In the genomic region with DNA sequence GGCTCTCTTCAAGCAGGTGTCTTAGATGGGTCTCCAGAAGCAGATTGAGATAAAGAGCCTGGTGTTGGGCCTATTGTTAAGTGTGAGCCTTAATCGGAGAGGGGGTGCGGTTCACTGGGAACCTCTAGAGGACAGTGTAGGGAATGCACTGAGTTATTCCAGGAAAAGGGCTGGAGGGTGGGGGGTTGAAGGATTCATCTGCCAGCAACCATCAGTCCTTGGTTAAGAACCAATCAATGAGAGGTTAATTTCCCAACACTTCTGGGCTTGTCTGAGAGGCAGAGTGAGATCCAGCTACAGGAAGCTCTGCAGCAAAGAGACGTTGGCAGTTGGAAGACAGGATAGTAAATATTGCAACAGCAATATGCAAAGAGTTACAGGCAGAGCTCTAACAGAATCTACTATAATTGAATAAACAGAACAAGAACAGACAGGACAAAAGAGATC, we compare ENCODE assay signal across 8 cellular contexts. TPM values are rescaled to one million over a fixed set of nuclear protein-coding genes. Genes with fewer than 3 reads are reported as not detected.
A peak's percentile ranks its signal among the peaks of the same experiment; 100 is the strongest.
DNase-seq lines count a peak whose midpoint lies in the region; ATAC-seq and TF ChIP-seq lines count a peak whose summit lies in the region.

No MANE protein-coding gene starts in this region.

- DNase-seq in DND-41 (peak; percentile 31), KG1 (lab: John Stamatoyannopoulos, UW) (peak; percentile 26), T-helper 1 cell (peak in 3 of 5 donors; percentile 9 to 42 (median 13)), mammary epithelial cell (peak; percentile 75), left lung (no peak), tibial artery (peak in 1 of 2 donors; percentile 24), NCI-H1436 treated with DMSO at 0.1 percent for 48 hours (lab: John Stamatoyannopoulos, UW) (no peak)

- dilution Hi-C loops in mammary epithelial cell (cut with HindIII; ENCODE audit: low sequenced_read_pairs), result no loop called here

- TF ChIP-seq CTCF in DND-41 (IDR thresholded peaks at IDR 0.05; ENCODE audit: borderline replicate concordance, extremely low read depth, low read length, poor library complexity, severe bottlenecking) (peak; percentile 68), mammary epithelial cell (conservative IDR thresholded peaks at IDR 0.05 in 1 of 2, IDR thresholded peaks at IDR 0.05 in 1 of 2; ENCODE audit: extremely low read depth in 1 of 2, insufficient read depth in 1 of 2, low read depth in 1 of 2, low read length in 2 of 2) (peak; percentile 80 to 87), left lung (IDR thresholded peaks at IDR 0.05) (peak; percentile 68 to 70), tibial artery (IDR thresholded peaks at IDR 0.05) (peak; percentile 50 to 54)

- H3K4me3 ChIP-seq in DND-41 (ENCODE audit: low read depth in 1 of 2, low read length in 2 of 2) (no peak overlapping the region), mammary epithelial cell (replicated peaks in 1 of 3; ENCODE audit: insufficient read depth in 1 of 3, low read depth in 2 of 3, low read length in 3 of 3) (no peak overlapping the region), left lung (no peak overlapping the region), tibial artery (no peak overlapping the region)

- H3K9me3 ChIP-seq in DND-41 (ENCODE audit: insufficient read depth, low read length, severe bottlenecking), result no peaks in the 10 kb centered on the region
- H3K9me3 ChIP-seq in mammary epithelial cell (replicated peaks; ENCODE audit: insufficient read depth, low read length), result no peaks in the 10 kb centered on the region
- H3K9me3 ChIP-seq in left lung, result no peaks in the 10 kb centered on the region
- H3K9me3 ChIP-seq in tibial artery, result no peaks in the 10 kb centered on the region

- H3K79me2 ChIP-seq in DND-41 (ENCODE audit: insufficient read depth, low read length) (no peaks in the 10 kb centered on the region), mammary epithelial cell (ENCODE audit: insufficient read depth, low read length) (no peaks in the 10 kb centered on the region)

- BruUV-seq in mammary epithelial cell (replicated peaks; lab: Mats Ljungman, UMichigan), result no TSS peak

- H3K4me1 ChIP-seq in DND-41 (ENCODE audit: insufficient read depth, low read length), result no peaks in the 10 kb centered on the region
- peaks cover 12% of the 10 kb centered on the region for H3K4me1 ChIP-seq in mammary epithelial cell (ENCODE audit: insufficient read depth, low read length)
- peaks cover 0 to 11% of the 10 kb centered on the region in 2 donors for H3K4me1 ChIP-seq in left lung
- H3K4me1 ChIP-seq in tibial artery, result no peaks in the 10 kb centered on the region

- no peak overlapping the region for H3K4me2 ChIP-seq in DND-41 (ENCODE audit: insufficient read depth, low read length)
- H3K4me2 ChIP-seq in mammary epithelial cell (ENCODE audit: insufficient read depth, low read depth, low read length), result peak overlapping the region; percentile 40

- no peaks in the 10 kb centered on the region for H3K27me3 ChIP-seq in DND-41 (ENCODE audit: insufficient read depth, low read length, poor library complexity)
- no peaks in the 10 kb centered on the region for H3K27me3 ChIP-seq in mammary epithelial cell (ENCODE audit: insufficient read depth, low read length)
- peaks cover 0 to 32% of the 10 kb centered on the region in 2 donors for H3K27me3 ChIP-seq in left lung
- H3K27me3 ChIP-seq in tibial artery, result peaks cover 0 to 38% of the 10 kb centered on the region in 2 donors

- ATAC-seq in DND-41 (ENCODE audit: insufficient read depth, low read depth) (peak; percentile 71; the same call in 2 of the 3 replicates), left lung (peak; percentile 99), HG02938 (IDR thresholded peaks at IDR 0.05; ENCODE audit: unreplicated experiment) (no peak)

- H2AFZ ChIP-seq in DND-41 (ENCODE audit: low read depth, low read length) (no peak overlapping the region), mammary epithelial cell (ENCODE audit: low read depth, low read length) (peak overlapping the region; percentile 61)

- H3K9ac ChIP-seq in DND-41 (ENCODE audit: low read depth, low read length), result no peak overlapping the region
- H3K9ac ChIP-seq in mammary epithelial cell (ENCODE audit: insufficient read depth, low read length), result no peak overlapping the region

- H3K27ac ChIP-seq in DND-41 (ENCODE audit: low read length) (no peak overlapping the region), mammary epithelial cell (ENCODE audit: insufficient read depth, low read depth, low read length) (no peak overlapping the region), left lung (peak overlapping the region in 1 of 2 donors; percentile 1), tibial artery (no peak overlapping the region)

- CTCF ChIA-PET in mammary epithelial cell (lab: Charles Lee; ENCODE audit: low non-redundant PET), result interaction anchor here (0.7 kb wide), 1 partner anchor 1351 kb away, joined by 7 read pairs; the partner anchor contains the start of gene DNAJB1

- no peaks in the 10 kb centered on the region for H4K20me1 ChIP-seq in DND-41 (ENCODE audit: insufficient read depth, low read length)
- H4K20me1 ChIP-seq in mammary epithelial cell (ENCODE audit: insufficient read depth, low read length), result no peaks in the 10 kb centered on the region

- H3K36me3 ChIP-seq in DND-41 (ENCODE audit: insufficient read depth, low read length) (no peaks in the 10 kb centered on the region), mammary epithelial cell (ENCODE audit: insufficient read depth, low read length) (no peaks in the 10 kb centered on the region), left lung (no peaks in the 10 kb centered on the region), tibial artery (no peaks in the 10 kb centered on the region)

- intact Hi-C loops in mammary epithelial cell (cut with micrococcal nuclease), result loop anchor here (1.0 to 2.0 kb wide), 4 partner anchors 32 to 314 kb away; no protein-coding TSS in a partner anchor
- intact Hi-C loops in left lung (cut with DNase I), result loop anchor here in 1 of 2 donors (10.0 kb wide), 1 partner anchor 244 kb away; no protein-coding TSS in a partner anchor
- intact Hi-C loops in tibial artery (cut with DNase I; ENCODE audit: low total_unique reads), result no loop called here

- in situ Hi-C loops in mammary epithelial cell (cut with MboI; ENCODE audit: low sequenced_read_pairs in 2 of 2), result loop anchor here in 1 of 2 donors (10.0 kb wide), 1 partner anchor 244 kb away; no protein-coding TSS in a partner anchor

- 19% methylated on average over 3 of the region's 3 CpGs for WGBS in mammary epithelial cell (ENCODE audit: low coverage, missing lambda C conversion rate)

RNA-seq across cellular contexts. Expression of gene CYP4F2, which starts 28.7 kb away (rescaled TPM):
- total RNA-seq in mammary epithelial cell, result under 1 TPM; 0.33 to 0.68 TPM
- 0.77 TPM for polyA plus RNA-seq in mammary epithelial cell
- 1.1 TPM for polyA minus RNA-seq in mammary epithelial cell
- total RNA-seq in left lung, result not detected

RNA-seq across cellular contexts. Expression of gene OR10H1, which starts 53.7 kb away (rescaled TPM):
- not detected for total RNA-seq in mammary epithelial cell
- polyA plus RNA-seq in mammary epithelial cell, result 0.02 TPM
- polyA minus RNA-seq in mammary epithelial cell, result not detected
- total RNA-seq in left lung, result under 1 TPM in 1 of 2 donors, not detected in 1; 0.06 TPM

Comparison
In these comparisons a context has a peak if more than half of its experiments do, and no peak if none do; other contexts are left out.
1. DNase-seq: peak in DND-41 (single experiment), KG1 (single experiment), T-helper 1 cell (3 of 5) and mammary epithelial cell (single experiment); none in left lung (0 of 2) and NCI-H1436 treated with DMSO at 0.1 percent for 48 hours (single experiment).
2. Peak in every context shown above with its lines, with median percentiles within 50 percentile points of each other: CTCF ChIP-seq.